ENCODE assay signal across 14 cellular contexts in the genomic region with DNA sequence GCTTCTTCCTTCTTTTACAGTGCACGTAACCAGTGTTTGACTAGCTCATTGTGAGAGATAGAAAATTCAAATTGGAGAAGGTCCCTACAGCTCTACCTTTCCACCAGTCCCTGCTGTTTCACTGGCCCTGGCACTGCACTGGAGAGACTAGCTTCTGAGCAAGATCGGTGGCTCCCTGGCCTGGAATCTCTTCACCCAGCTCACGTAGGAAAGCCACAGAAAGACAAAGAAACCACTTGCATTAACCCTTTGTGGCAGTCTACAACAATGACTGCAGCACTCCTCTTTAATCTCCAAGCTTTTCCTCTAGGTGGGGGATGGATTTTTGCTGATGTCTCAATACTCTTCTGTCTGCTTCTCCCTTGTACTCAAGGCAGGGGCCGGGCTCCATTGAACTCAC.
"Had no signal": no experiment of that assay in that cellular context is flagged by ENCODE, and none has a peak within 500 bp of the region (broad histone marks: within the 10 kb centered on the region; RNA-seq: fewer than 3 reads in every experiment).

No MANE protein-coding gene starts in this region.

- DNase-seq: activated CD4-positive, alpha-beta T cell treated with anti-CD3 and anti-CD28 coated beads, Interleukin-2, amount 10 ng/mL, durations not matched to agents 24 days and 14 days; activated CD8-positive, alpha-beta T cell treated with anti-CD3 and anti-CD28 coated beads for 36 hours; activated naive CD4-positive, alpha-beta T cell treated with Interleukin-2 at 50 U/mL for 16 hours; activated naive CD8-positive, alpha-beta T cell treated with anti-CD3 and anti-CD28 coated beads, Interleukin-2, amount 10 ng/mL, durations not matched to agents 7 days and 5 days; activated T-cell treated with anti-CD3 and anti-CD28 coated beads, Interleukin-2, amount 50 U/mL, for 1 hour; central memory CD4-positive, alpha-beta T cell; esophagus squamous epithelium; lower lobe of right lung; natural killer cell; sigmoid colon; stimulated activated naive B cell treated with anti-CD40 and anti-IgM and Interleukin-4, amounts not matched to agents 10 μg/mL and 1 μg/mL and 100 μg/mL, for 72 hours; T1000; thyroid gland had no signal

- H3K4me3 ChIP-seq: esophagus squamous epithelium, lower lobe of right lung, sigmoid colon, thyroid gland had no signal

- H3K36me3 ChIP-seq: esophagus squamous epithelium, lower lobe of right lung, sigmoid colon, thyroid gland had no signal

- ATAC-seq: activated CD8-positive, alpha-beta T cell treated with anti-CD3 and anti-CD28 coated beads for 36 hours; lower lobe of right lung; natural killer cell; stimulated activated naive B cell treated with anti-CD40 and anti-IgM and Interleukin-4, amounts not matched to agents 10 μg/mL and 1 μg/mL and 100 μg/mL, for 72 hours had no signal

- H3K9ac ChIP-seq: parathyroid adenoma had no signal

- H3K9me3 ChIP-seq: esophagus squamous epithelium, lower lobe of right lung, sigmoid colon, thyroid gland had no signal

- H3K27ac ChIP-seq: esophagus squamous epithelium, lower lobe of right lung, parathyroid adenoma, sigmoid colon, thyroid gland had no signal

- H3K4me1 ChIP-seq: esophagus squamous epithelium, lower lobe of right lung, sigmoid colon, thyroid gland had no signal

- H3K27me3 ChIP-seq: esophagus squamous epithelium, sigmoid colon, thyroid gland had no signal
